In genomic region chr7:20302300-20302699, GRCh38 we compare ENCODE assay signal across 7 cellular contexts. TPM values are rescaled to one million over a fixed set of nuclear protein-coding genes. Genes with fewer than 3 reads are reported as not detected.
DNase-seq lines count a peak whose midpoint lies in the region; ATAC-seq and TF ChIP-seq lines count a peak whose summit lies in the region.
"Not testable (repeated sequence)": the region's sequence is repeated elsewhere in the genome, so short reads cannot be mapped to it uniquely, and the experiment has no call there.
"Had no signal": no experiment of that assay in that cellular context is flagged by ENCODE, and none has a peak within 500 bp of the region (broad histone marks: within the 10 kb centered on the region; RNA-seq: fewer than 3 reads in every experiment).

No MANE protein-coding gene starts in this region.

- H4K91ac ChIP-seq in trophoblast cell (ENCODE audit: low read depth, low read length), result peak overlapping the region; percentile 6

- not testable (repeated sequence) for H3K27ac ChIP-seq in KMS-11; trophoblast cell (ENCODE audit: low read depth, low read length)
- H3K27ac ChIP-seq in PC-3 (ENCODE audit: low read length) (peak overlapping the region; percentile 79), brain microvascular endothelial cell (peak overlapping the region; percentile 62), epithelial cell of prostate (peak overlapping the region; percentile 86)

- ATAC-seq in PC-3; activated B cell treated with CpG ODN at 0.5 μM for 24 hours (ENCODE audit: low read depth): not testable (repeated sequence)

- H3K27me3 ChIP-seq in KMS-11 (ENCODE audit: insufficient read depth, low read depth); PC-3 (ENCODE audit: low read length); brain microvascular endothelial cell (replicated peaks); trophoblast cell (ENCODE audit: insufficient read depth, low read length): not testable (repeated sequence)

- not testable (repeated sequence) for H3K9me2 ChIP-seq in PC-3 (replicated peaks; ENCODE audit: low read length)

- POLR2A ChIA-PET in PC-3 (lab: Charles Lee; ENCODE audit: unreplicated experiment), result interaction anchor here (0.6 kb wide), 1 partner anchor 75 kb away, joined by 3 read pairs; no protein-coding TSS in a partner anchor
- POLR2A ChIA-PET in activated B cell treated with CpG ODN at 0.5 μM for 24 hours (lab: Charles Lee), result not testable (repeated sequence)

- CTCF ChIA-PET in PC-3 (lab: Charles Lee), result interaction anchor here (0.6 kb wide), 1 partner anchor 55 kb away, joined by 3 read pairs; no protein-coding TSS in a partner anchor
- CTCF ChIA-PET in activated B cell treated with CpG ODN at 0.5 μM for 24 hours (lab: Charles Lee), result interaction anchor here (0.6 kb wide), 1 partner anchor 319 kb away, joined by 3 read pairs; no protein-coding TSS in a partner anchor

- H4K8ac ChIP-seq in trophoblast cell (ENCODE audit: low read depth, low read length), result not testable (repeated sequence)

- H3K27me3 Mint-ChIP-seq in activated B cell treated with CpG ODN at 0.5 μM for 24 hours, result not testable (repeated sequence)

- peak overlapping the region; percentile 7 for H3K27ac Mint-ChIP-seq in activated B cell treated with CpG ODN at 0.5 μM for 24 hours

- not testable (repeated sequence) for H2BK120ac ChIP-seq in trophoblast cell (ENCODE audit: insufficient read depth, low read length, poor library complexity)

- H3K36me3 Mint-ChIP-seq in activated B cell treated with CpG ODN at 0.5 μM for 24 hours (ENCODE audit: low read depth), result not testable (repeated sequence)

- H3K4me2 ChIP-seq in KMS-11, result 0 out of 2 replicates have a peak overlapping the region, but pooled peaks have one; percentile 42
- H3K4me2 ChIP-seq in PC-3 (ENCODE audit: low read length); trophoblast cell (ENCODE audit: low read length): not testable (repeated sequence)

- TF ChIP-seq CTCF in KMS-11 (conservative IDR thresholded peaks at IDR 0.05; ENCODE audit: low read depth, low read length); PC-3 (conservative IDR thresholded peaks at IDR 0.05; ENCODE audit: low read depth, low read length); activated B cell treated with CpG ODN at 0.5 μM for 24 hours (IDR thresholded peaks at IDR 0.05); brain microvascular endothelial cell (IDR thresholded peaks at IDR 0.05; ENCODE audit: low read depth, low read length, missing control alignments): not testable (repeated sequence)

- not testable (repeated sequence) for H3K4me3 ChIP-seq in KMS-11 (IDR thresholded peaks at IDR 0.05; ENCODE audit: insufficient read depth, low read depth, low read length); PC-3 (ENCODE audit: low read length); brain microvascular endothelial cell (ENCODE audit: low read depth, low read length); trophoblast cell (ENCODE audit: low read depth, low read length)

- H3F3A ChIP-seq in PC-3 (ENCODE audit: low read length, unreplicated experiment), result not testable (repeated sequence)

- peaks cover 66% of the 10 kb centered on the region for H3K4me1 Mint-ChIP-seq in activated B cell treated with CpG ODN at 0.5 μM for 24 hours

- not testable (repeated sequence) for H3K9me3 Mint-ChIP-seq in activated B cell treated with CpG ODN at 0.5 μM for 24 hours

- intact Hi-C loops in PC-3 (cut with micrococcal nuclease); activated B cell treated with CpG ODN at 0.5 μM for 24 hours (cut with micrococcal nuclease): not testable (repeated sequence)

- not testable (repeated sequence) for H2BK12ac ChIP-seq in trophoblast cell (ENCODE audit: low read length)

- not testable (repeated sequence) for H3K9me3 ChIP-seq in PC-3 (ENCODE audit: low read length); trophoblast cell (ENCODE audit: insufficient read depth, low read depth, low read length)

- not testable (repeated sequence) for H4K20me1 ChIP-seq in KMS-11 (ENCODE audit: insufficient read depth); PC-3 (ENCODE audit: low read length)

- H4K12ac ChIP-seq in trophoblast cell (ENCODE audit: low read depth, low read length), result not testable (repeated sequence)

- BruUV-seq in PC-3 (replicated peaks; lab: Mats Ljungman, UMichigan), result not testable (repeated sequence)

- not testable (repeated sequence) for H3K79me1 ChIP-seq in trophoblast cell (ENCODE audit: low read length)

- not testable (repeated sequence) for H3K14ac ChIP-seq in trophoblast cell (ENCODE audit: low read length)

- H3K36me3 ChIP-seq in KMS-11 (ENCODE audit: insufficient read depth); PC-3 (ENCODE audit: low read depth, low read length); brain microvascular endothelial cell (replicated peaks); trophoblast cell (ENCODE audit: control insufficient read depth in 1 of 2, insufficient read depth in 2 of 2, low read length in 2 of 2): not testable (repeated sequence)

- H3K4me1 ChIP-seq in KMS-11 (ENCODE audit: low read depth, poor library complexity, severe bottlenecking), result peaks cover 78% of the 10 kb centered on the region
- peaks cover 19% of the 10 kb centered on the region for H3K4me1 ChIP-seq in PC-3 (ENCODE audit: insufficient read depth, low read length)
- not testable (repeated sequence) for H3K4me1 ChIP-seq in trophoblast cell (ENCODE audit: control insufficient read depth in 1 of 2, insufficient read depth in 2 of 2, low read length in 2 of 2)

- no CpG with 5 or more reads among the region's 16 CpGs for WGBS in trophoblast cell (ENCODE audit: extremely low coverage, insufficient coverage, insufficient read length)

- not testable (repeated sequence) for H2AFZ ChIP-seq in KMS-11 (ENCODE audit: low read depth); PC-3 (ENCODE audit: low read length); trophoblast cell (ENCODE audit: insufficient read depth, low read length, poor library complexity)

- H2BK5ac ChIP-seq in trophoblast cell (ENCODE audit: low read depth, low read length, poor library complexity), result not testable (repeated sequence)

- H3K18ac ChIP-seq in trophoblast cell (ENCODE audit: low read length), result not testable (repeated sequence)

- in situ Hi-C loops in brain microvascular endothelial cell (cut with HindIII; ENCODE audit: low pct_ligation_motif_present, low sequenced_read_pairs), result loop anchor here (25.0 kb wide), 1 partner anchor 540 kb away; the partner anchor contains the start of gene TMEM196

- H3K23ac ChIP-seq in trophoblast cell (ENCODE audit: low read length), result not testable (repeated sequence)

- DNase-seq in PC-3; activated B cell treated with CpG ODN at 0.5 μM for 24 hours; brain microvascular endothelial cell; epithelial cell of prostate (ENCODE audit: low read depth, low spot score); trophoblast cell: not testable (repeated sequence)

- not testable (repeated sequence) for H3K4me3 Mint-ChIP-seq in activated B cell treated with CpG ODN at 0.5 μM for 24 hours

- H2AK5ac ChIP-seq in trophoblast cell (ENCODE audit: low read length), result not testable (repeated sequence)

- not testable (repeated sequence) for H3K4ac ChIP-seq in trophoblast cell (ENCODE audit: low read depth, low read length)

- not testable (repeated sequence) for H3K79me2 ChIP-seq in KMS-11 (ENCODE audit: insufficient read depth, low read depth); PC-3 (ENCODE audit: low read length); trophoblast cell (ENCODE audit: control insufficient read depth, insufficient read depth, low read length, poor library complexity)

- H3K9ac ChIP-seq in KMS-11; PC-3 (ENCODE audit: low read length); trophoblast cell (ENCODE audit: low read length): not testable (repeated sequence)

RNA-seq across cellular contexts. Expression of gene ITGB8, which starts 28.4 kb away (rescaled TPM):
- 13.9 and 14.0 TPM in 2 replicates for total RNA-seq in PC-3 (2014; rRNA removed)
- total RNA-seq in activated B cell treated with CpG ODN at 0.5 μM for 24 hours, result 0.75 and 1.3 TPM in 2 replicates
- 0.53 and 0.61 TPM in 2 replicates for polyA plus RNA-seq in trophoblast cell (2013)
- total RNA-seq: CD8-positive, alpha-beta T cell had no signal
